ENCODE assay signal across 12 cellular contexts in genomic region chr10:30491204-30491603, GRCh38. TPM values are rescaled to one million over a fixed set of nuclear protein-coding genes. Genes with fewer than 3 reads are reported as not detected.
A peak's percentile ranks its signal among the peaks of the same experiment; 100 is the strongest.
DNase-seq lines count a peak whose midpoint lies in the region; ATAC-seq and TF ChIP-seq lines count a peak whose summit lies in the region.
"Had no signal": no experiment of that assay in that cellular context is flagged by ENCODE, and none has a peak within 500 bp of the region (broad histone marks: within the 10 kb centered on the region; RNA-seq: fewer than 3 reads in every experiment).

No MANE protein-coding gene starts in this region.

- H3K4me3 ChIP-seq in right cardiac atrium (ENCODE audit: low read length) (no peak overlapping the region), RWPE2 (ENCODE audit: severe bottlenecking) (no peak overlapping the region), fibroblast of villous mesenchyme (ENCODE audit: low read depth, low read length) (no peak overlapping the region)
- H3K4me3 ChIP-seq: heart left ventricle had no signal

- intact Hi-C loops in right cardiac atrium (cut with DNase I) (no loop called here), left ventricle myocardium superior (cut with micrococcal nuclease) (no loop called here)

- H3K4me1 ChIP-seq in right cardiac atrium (ENCODE audit: control insufficient read depth, insufficient read depth, low read length) (no peaks in the 10 kb centered on the region), RWPE2 (ENCODE audit: insufficient read depth, poor library complexity, severe bottlenecking) (peaks cover 5% of the 10 kb centered on the region)

- H3K36me3 ChIP-seq in RWPE2 (ENCODE audit: low read depth): no peaks in the 10 kb centered on the region
- H3K36me3 ChIP-seq: heart left ventricle had no signal

- H3K27ac ChIP-seq in right cardiac atrium (ENCODE audit: low read length): no peak overlapping the region
- H3K27ac ChIP-seq in RWPE2 (ENCODE audit: poor library complexity, severe bottlenecking): no peak overlapping the region

- TF ChIP-seq CTCF in RWPE2 (IDR thresholded peaks at IDR 0.05; ENCODE audit: poor library complexity, severe bottlenecking): no peak
- TF ChIP-seq CTCF in fibroblast of villous mesenchyme (IDR thresholded peaks at IDR 0.05; ENCODE audit: insufficient read depth, low read depth, low read length): no peak

- WGBS in right cardiac atrium: 55% methylated on average over 3 of the region's 3 CpGs

- H3K9me3 ChIP-seq in right cardiac atrium (ENCODE audit: control insufficient read depth, low read length): no peaks in the 10 kb centered on the region
- H3K9me3 ChIP-seq in RWPE2 (ENCODE audit: severe bottlenecking): no peaks in the 10 kb centered on the region
- H3K9me3 ChIP-seq: heart left ventricle had no signal

- DNase-seq in right cardiac atrium: peak in 2 of 3 donors; percentile 20 to 42
- DNase-seq in left ventricle myocardium superior: no peak
- no peak for DNase-seq in RWPE2 (ENCODE audit: low spot score)
- DNase-seq in fibroblast of villous mesenchyme (ENCODE audit: low read depth): peak; percentile 50
- no peak for DNase-seq in activated T-cell treated with anti-CD3 and anti-CD28 coated beads for 4 hours
- DNase-seq in LoVo (ENCODE audit: low spot score): no peak
- no peak for DNase-seq in hypothalamus (lab: John Stamatoyannopoulos, UW)
- no peak for DNase-seq in activated T-cell treated with anti-CD3 and anti-CD28 coated beads, Interleukin-2, amount 50 U/mL, for 1 hour
- DNase-seq: central memory CD4-positive, alpha-beta T cell; heart left ventricle; small intestine; stimulated activated CD8-positive, alpha-beta memory T cell treated with anti-CD3 and anti-CD28 coated beads, Interleukin-4, amount 100 ng/mL, for 48 hours had no signal

- no peaks in the 10 kb centered on the region for H3K27me3 ChIP-seq in right cardiac atrium (ENCODE audit: control insufficient read depth, insufficient read depth)
- no peaks in the 10 kb centered on the region for H3K27me3 ChIP-seq in RWPE2 (ENCODE audit: insufficient read depth, poor library complexity, severe bottlenecking)

- ATAC-seq in right cardiac atrium (peak in 1 of 2 donors; percentile 41), left ventricle myocardium superior (no peak), RWPE2 (ENCODE audit: low read depth) (peak; percentile 58; the same call in 2 of the 3 replicates)

RNA-seq across cellular contexts. Expression of gene MAP3K8, which starts 57.2 kb away (rescaled TPM):
- total RNA-seq in right cardiac atrium (10 to 100 TPM in 2 of 4 donors, 1 to 10 TPM in 2; 7.7 to 17.2 (median 9.6) TPM), left ventricle myocardium superior (7.4 TPM), fibroblast of villous mesenchyme (14.2 and 31.1 TPM in 2 replicates)
- polyA plus RNA-seq in right cardiac atrium: 6.5 TPM

Comparison
In these comparisons a context has a peak if more than half of its experiments do, and no peak if none do; other contexts are left out.
1. DNase-seq: peak in right cardiac atrium (2 of 3) and fibroblast of villous mesenchyme (single experiment); none in left ventricle myocardium superior (single experiment), RWPE2 (single experiment), activated T-cell treated with anti-CD3 and anti-CD28 coated beads for 4 hours (single experiment), LoVo (single experiment), hypothalamus (0 of 51) and activated T-cell treated with anti-CD3 and anti-CD28 coated beads, Interleukin-2, amount 50 U/mL, for 1 hour (single experiment).